ENCODE assay signal across 1 cellular context in genomic region chr10:56763090-56763489, GRCh38.
TF ChIP-seq lines count a peak whose summit lies in the region.

No MANE protein-coding gene starts in this region.

TF ChIP-seq in GM23338, 12 proteins besides CTCF, POLR2A, EP300 and RAD21 (continued from another document):
- TF ChIP-seq ETS1 (IDR thresholded peaks at IDR 0.05) (no peak), NANOG (IDR thresholded peaks at IDR 0.05; ENCODE audit: borderline replicate concordance) (no peak), EZH2 (IDR thresholded peaks at IDR 0.05; ENCODE audit: low read depth, unreplicated experiment) (no peak), STAT1 (IDR thresholded peaks at IDR 0.05; ENCODE audit: unreplicated experiment) (no peak), ZNF331 (CRISPR knock-in tag; IDR thresholded peaks at IDR 0.05; ENCODE audit: low read depth) (no peak)
